8 cellular contexts compared by ENCODE assay signal in genomic region chr17:66054242-66054641, GRCh38.
"Had no signal": no experiment of that assay in that cellular context is flagged by ENCODE, and none has a peak within 500 bp of the region (broad histone marks: within the 10 kb centered on the region; RNA-seq: fewer than 3 reads in every experiment).

No MANE protein-coding gene starts in this region.

- H3K4me3 ChIP-seq: GM23248 had no signal

- H3K9ac ChIP-seq: GM23248, KMS-11 had no signal

- H3K4me2 ChIP-seq: KMS-11 had no signal

- DNase-seq: GM23248, H9, HCEC 1CT, KBM-7 had no signal

- H3K27ac ChIP-seq: GM23248, KMS-11 had no signal

- FAIRE-seq: H1, H54, HTR-8/SVneo had no signal

- H2AFZ ChIP-seq: GM23248 had no signal
